In the genomic region with DNA sequence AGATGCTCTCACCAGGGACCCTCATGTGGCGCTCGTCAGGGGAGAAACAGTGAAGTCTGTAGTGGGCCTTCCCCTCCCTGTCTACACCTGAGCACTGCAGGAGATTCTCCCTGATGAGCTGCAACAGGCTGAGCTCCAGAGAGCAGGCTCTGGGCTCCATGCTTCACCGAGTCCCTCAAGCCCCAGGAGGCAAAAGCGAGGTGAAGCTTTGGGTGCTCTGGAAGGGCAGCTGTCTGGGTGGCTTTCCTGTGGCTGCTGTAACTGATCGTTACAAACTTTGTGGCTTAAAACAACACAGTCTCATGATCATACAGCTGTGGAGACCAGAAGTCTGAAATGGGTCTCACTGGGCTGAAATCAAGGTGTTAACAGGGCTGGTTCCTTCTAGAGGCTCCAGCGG, we compare ENCODE assay signal across 20 cellular contexts. TPM values are rescaled to one million over a fixed set of nuclear protein-coding genes. Genes with fewer than 3 reads are reported as not detected.
DNase-seq lines count a peak whose midpoint lies in the region; ATAC-seq and TF ChIP-seq lines count a peak whose summit lies in the region.
"Had no signal": no experiment of that assay in that cellular context is flagged by ENCODE, and none has a peak within 500 bp of the region (broad histone marks: within the 10 kb centered on the region; RNA-seq: fewer than 3 reads in every experiment).

No MANE protein-coding gene starts in this region.

- peaks cover 76 to 88% (median 81%) of the 10 kb centered on the region in 10 experiments for H3K4me1 ChIP-seq in BLaER1 treated with 17β-estradiol and CSF1 and Interleukin-3, amounts not matched to agents 10 nM and 100 nM
- peaks cover 20% of the 10 kb centered on the region for H3K4me1 ChIP-seq in vagina
- H3K4me1 ChIP-seq: Caco-2, SJCRH30 had no signal

- H3K9ac ChIP-seq in BLaER1 treated with 17β-estradiol and CSF1 and Interleukin-3, amounts not matched to agents 10 nM and 100 nM: peak overlapping the region; percentile 27 to 75 (median 55); a peak in 19 of 22 replicates

- H3K4me3 ChIP-seq in BLaER1 treated with 17β-estradiol and CSF1 and Interleukin-3, amounts not matched to agents 10 nM and 100 nM: peak overlapping the region in 6 of 10 experiments; percentile 2 to 52 (median 12); a peak in 10 of 20 replicates
- H3K4me3 ChIP-seq in vagina: no peak overlapping the region
- H3K4me3 ChIP-seq: SJCRH30 had no signal

- peaks cover 0 to 15% (median 0%) of the 10 kb centered on the region in 11 experiments; a peak in 3 of 22 replicates for H3K36me3 ChIP-seq in BLaER1 treated with 17β-estradiol and CSF1 and Interleukin-3, amounts not matched to agents 10 nM and 100 nM
- no peaks in the 10 kb centered on the region for H3K36me3 ChIP-seq in vagina
- H3K36me3 ChIP-seq: SJCRH30 had no signal

- H3K9me3 Mint-ChIP-seq in naive B cell: peaks cover 2 to 7% (median 5%) of the 10 kb centered on the region in 7 donors
- no peaks in the 10 kb centered on the region for H3K9me3 Mint-ChIP-seq in type B pancreatic cell

- no peak for TF ChIP-seq POLR2A in vagina (IDR thresholded peaks at IDR 0.05)

- H4K20me1 ChIP-seq in BLaER1 treated with 17β-estradiol and CSF1 and Interleukin-3, amounts not matched to agents 10 nM and 100 nM: peaks cover 0 to 24% (median 6%) of the 10 kb centered on the region in 11 experiments; a peak in 7 of 22 replicates

- H3K36me3 Mint-ChIP-seq in naive B cell: peaks cover 0 to 9% of the 10 kb centered on the region in 2 donors
- no peaks in the 10 kb centered on the region for H3K36me3 Mint-ChIP-seq in type B pancreatic cell
- H3K36me3 Mint-ChIP-seq: CD4-positive, CD25-positive, alpha-beta regulatory T cell had no signal

- H3K27me3 Mint-ChIP-seq in naive B cell: peaks cover 9 to 42% (median 41%) of the 10 kb centered on the region in 3 donors
- peaks cover 71% of the 10 kb centered on the region for H3K27me3 Mint-ChIP-seq in type B pancreatic cell

- POLR2A ChIA-PET in RWPE1 (lab: Yijun Ruan, JAX; ENCODE audit: low non-redundant PET): no interaction called here

- peaks cover 10 to 21% (median 12%) of the 10 kb centered on the region in 11 experiments; a peak in 16 of 22 replicates for H3K9me3 ChIP-seq in BLaER1 treated with 17β-estradiol and CSF1 and Interleukin-3, amounts not matched to agents 10 nM and 100 nM (replicated peaks in 1 of 11)
- no peaks in the 10 kb centered on the region for H3K9me3 ChIP-seq in vagina
- H3K9me3 ChIP-seq: Caco-2, SJCRH30 had no signal

- peak; percentile 43 to 45 for ATAC-seq in naive B cell (ENCODE audit: low read depth in 2 of 2)
- ATAC-seq in GM19463 (IDR thresholded peaks at IDR 0.05; ENCODE audit: unreplicated experiment): no peak
- ATAC-seq: HCT116, PC-3 had no signal

- peak overlapping the region in 1 of 8 donors; percentile 31 for H3K4me3 Mint-ChIP-seq in naive B cell
- H3K4me3 Mint-ChIP-seq in type B pancreatic cell: no peak overlapping the region
- H3K4me3 Mint-ChIP-seq: CD4-positive, CD25-positive, alpha-beta regulatory T cell had no signal

- TF ChIP-seq CTCF in RWPE1 (conservative IDR thresholded peaks at IDR 0.05; ENCODE audit: low read depth): no peak
- TF ChIP-seq CTCF in vagina (IDR thresholded peaks at IDR 0.05): no peak
- no peak for TF ChIP-seq CTCF in type B pancreatic cell (conservative IDR thresholded peaks at IDR 0.05)

- H3K27ac ChIP-seq in BLaER1 treated with 17β-estradiol and CSF1 and Interleukin-3, amounts not matched to agents 10 nM and 100 nM: peak overlapping the region in 10 of 11 experiments; percentile 34 to 85 (median 74); a peak in 19 of 22 replicates
- H3K27ac ChIP-seq in RWPE1 (peak overlapping the region; percentile 100), vagina (peak overlapping the region; percentile 78)
- H3K27ac ChIP-seq: SJCRH30 had no signal

- H3K4me2 ChIP-seq in BLaER1 treated with 17β-estradiol and CSF1 and Interleukin-3, amounts not matched to agents 10 nM and 100 nM: peak overlapping the region; percentile 80 to 98 (median 92)

- intact Hi-C loops in vagina (cut with DNase I): no loop called here

- H3K27ac Mint-ChIP-seq in naive B cell (peak overlapping the region in 1 of 6 donors; percentile 22), type B pancreatic cell (no peak overlapping the region)
- H3K27ac Mint-ChIP-seq: CD4-positive, CD25-positive, alpha-beta regulatory T cell had no signal

- H3K4me1 Mint-ChIP-seq in naive B cell (peaks cover 31 to 58% (median 34%) of the 10 kb centered on the region in 3 donors), type B pancreatic cell (ENCODE audit: unreplicated experiment) (no peaks in the 10 kb centered on the region)
- H3K4me1 Mint-ChIP-seq: CD4-positive, CD25-positive, alpha-beta regulatory T cell had no signal

- DNase-seq in RWPE1 (ENCODE audit: low spot score) (no peak), naive B cell (no peak), vagina (ENCODE audit: extremely low spot score in 2 of 2) (no peak), SHP77 treated with DMSO at 0.1 percent for 48 hours (lab: John Stamatoyannopoulos, UW) (no peak), type B pancreatic cell (ENCODE audit: extremely low spot score, unreplicated experiment) (no peak)
- DNase-seq: CD4-positive, CD25-positive, alpha-beta regulatory T cell; GDM1; GOT3; NCI-H1417; NCI-H187; NCI-H226; NCI-H524; PC-3; SJCRH30 had no signal

- peaks cover 0 to 59% (median 26%) of the 10 kb centered on the region in 11 experiments; a peak in 16 of 22 replicates for H3K27me3 ChIP-seq in BLaER1 treated with 17β-estradiol and CSF1 and Interleukin-3, amounts not matched to agents 10 nM and 100 nM
- H3K27me3 ChIP-seq in vagina: no peaks in the 10 kb centered on the region

- CTCF ChIA-PET in RWPE1 (lab: Yijun Ruan, JAX): interaction anchor here (0.6 to 1.1 kb wide), 3 partner anchors 17 to 224 kb away, joined by 3 read pairs; no protein-coding TSS in a partner anchor

RNA-seq across cellular contexts. Expression of a gene that starts 12.1 kb away (rescaled TPM):
- polyA plus RNA-seq in naive B cell (ENCODE audit: low read depth in 6 of 6): not detected
- total RNA-seq in vagina: not detected
- not detected in 2 replicates for total RNA-seq in type B pancreatic cell (ENCODE audit: low replicate concordance)
- total RNA-seq: Caco-2; CD4-positive, CD25-positive, alpha-beta regulatory T cell; Daoy; LHCN-M2; PC-3; SJCRH30 had no signal
- polyA plus RNA-seq: CD4-positive, CD25-positive, alpha-beta regulatory T cell had no signal

RNA-seq across cellular contexts. Expression of a gene that starts 19.3 kb away (rescaled TPM):
- polyA plus RNA-seq in naive B cell (ENCODE audit: low read depth in 6 of 6): under 1 TPM in 3 of 6 donors, not detected in 3; 0.06 to 0.69 (median 0.18) TPM
- total RNA-seq in vagina (0.98 TPM), type B pancreatic cell (ENCODE audit: low replicate concordance) (not detected in 2 replicates)
- total RNA-seq: Caco-2; CD4-positive, CD25-positive, alpha-beta regulatory T cell; Daoy; LHCN-M2; PC-3 had no signal

RNA-seq across cellular contexts. Expression of a gene that starts 36.9 kb away (rescaled TPM):
- polyA plus RNA-seq in naive B cell (ENCODE audit: low read depth in 6 of 6): 1 to 10 TPM in 1 of 6 donors, under 1 TPM in 1, not detected in 4; 0.94 to 1.1 TPM
- not detected for total RNA-seq in vagina
- not detected in 2 replicates for total RNA-seq in type B pancreatic cell (ENCODE audit: low replicate concordance)
- total RNA-seq: Caco-2; CD4-positive, CD25-positive, alpha-beta regulatory T cell; Daoy; LHCN-M2; PC-3; SJCRH30 had no signal

RNA-seq across cellular contexts. Expression of a gene that starts 58.3 kb away (rescaled TPM):
- 1 to 10 TPM in 1 of 6 donors, under 1 TPM in 4, not detected in 1; 0.20 to 1.5 (median 0.25) TPM for polyA plus RNA-seq in naive B cell (ENCODE audit: low read depth in 6 of 6)
- total RNA-seq in vagina: not detected
- total RNA-seq in type B pancreatic cell (ENCODE audit: low replicate concordance): not detected in 2 replicates
- total RNA-seq: Caco-2; CD4-positive, CD25-positive, alpha-beta regulatory T cell; LHCN-M2; PC-3; SJCRH30 had no signal

Comparison
In these comparisons a context has a peak if more than half of its experiments do, and no peak if none do; other contexts are left out.
1. H3K4me3 ChIP-seq: peak in BLaER1 treated with 17β-estradiol and CSF1 and Interleukin-3, amounts not matched to agents 10 nM and 100 nM (6 of 10); none in vagina (0 of 2).
2. Peak in every context shown above with its lines, with median percentiles within 50 percentile points of each other: H3K27ac ChIP-seq.